ENCODE assay signal across 8 cellular contexts in genomic region chr12:7108042-7108927, GRCh38. TPM values are rescaled to one million over a fixed set of nuclear protein-coding genes. Genes with fewer than 3 reads are reported as not detected.
DNase-seq lines count a peak whose midpoint lies in the region; ATAC-seq, FAIRE-seq and TF ChIP-seq lines count a peak whose summit lies in the region.

No MANE protein-coding gene starts in this region.

- H3K9me3 ChIP-seq in SK-N-SH, result 0 out of 2 replicates have a peak, but pooled peaks cover 6% of the 10 kb centered on the region
- H3K9me3 ChIP-seq in heart right ventricle, result peaks cover 0 to 13% (median 3%) of the 10 kb centered on the region in 11 donors

- H2AFZ ChIP-seq in SK-N-SH (ENCODE audit: low read depth), result 0 out of 2 replicates have a peak overlapping the region, but pooled peaks have one; percentile 58

- no peak for FAIRE-seq in D721Med (lab: Jason Lieb, UNC)

- CTCF ChIA-PET in SK-N-SH (lab: Yijun Ruan, JAX), result interaction anchor here (0.7 to 3.9 kb wide), 22 partner anchors 8 to 182 kb away, joined by 3 to 28 read pairs (median 4); partner anchors contain the start of genes C12orf57, C1R, C1S and LPCAT3

- H3K36me3 Mint-ChIP-seq in activated naive CD4-positive, alpha-beta T cell treated with anti-CD3 and anti-CD28 coated beads, Interleukin-2, amount 50 U/mL, for 72 hours, result peaks cover 21 to 35% of the 10 kb centered on the region in 2 donors

- H4K20me1 ChIP-seq in SK-N-SH (ENCODE audit: insufficient read depth), result no peaks in the 10 kb centered on the region

- peak overlapping the region; percentile 80 for H3K4me2 ChIP-seq in SK-N-SH

- peaks cover 10 to 11% of the 10 kb centered on the region in 2 donors for H3K9me3 Mint-ChIP-seq in activated naive CD4-positive, alpha-beta T cell treated with anti-CD3 and anti-CD28 coated beads, Interleukin-2, amount 50 U/mL, for 72 hours

- H3K4me3 ChIP-seq in SK-N-SH (ENCODE audit: low read depth in 2 of 2, low read length in 1 of 2) (peak overlapping the region; percentile 55 to 56), heart right ventricle (peak overlapping the region in 9 of 10 donors; percentile 41 to 70 (median 63))

- intact Hi-C loops in heart right ventricle (cut with DNase I), result loop anchor here in 5 of 10 donors (2.0 to 10.0 kb wide), 4 partner anchors 46 to 163 kb away; partner anchors contain the start of genes C1S (in 4 of the 5), C12orf57 (in 1 of the 5) and RNU7-1 (in 1 of the 5)

- no peaks in the 10 kb centered on the region for H3F3A ChIP-seq in SK-N-SH (replicated peaks; ENCODE audit: insufficient read depth)

- TF ChIP-seq EP300 in SK-N-SH (IDR thresholded peaks at IDR 0.05; ENCODE audit: borderline replicate concordance in 1 of 2, low read depth in 1 of 2, low read length in 1 of 2), result no peak

- H3K79me2 ChIP-seq in SK-N-SH (ENCODE audit: insufficient read depth), result no peaks in the 10 kb centered on the region

- peak overlapping the region; percentile 83 for H3K9ac ChIP-seq in SK-N-SH

- no peaks in the 10 kb centered on the region for H3K9me2 ChIP-seq in SK-N-SH

- H3K4me1 ChIP-seq in SK-N-SH (ENCODE audit: control insufficient read depth in 1 of 2, insufficient read depth in 2 of 2, low read depth in 1 of 2, low read length in 1 of 2) (peaks cover 0 to 19% of the 10 kb centered on the region in 2 experiments; a peak in 2 of 4 replicates), heart right ventricle (peaks cover 0 to 39% (median 12%) of the 10 kb centered on the region in 9 donors)

- H3K27me3 ChIP-seq in SK-N-SH (ENCODE audit: insufficient read depth) (no peaks in the 10 kb centered on the region), heart right ventricle (no peaks in the 10 kb centered on the region)

- TF ChIP-seq CTCF in D721Med (IDR thresholded peaks at IDR 0.05; ENCODE audit: insufficient read depth, missing control alignments) (no peak), SK-N-SH (IDR thresholded peaks at IDR 0.05) (no peak), heart right ventricle (IDR thresholded peaks at IDR 0.05) (no peak)

- TF ChIP-seq RAD21 in SK-N-SH (IDR thresholded peaks at IDR 0.05; ENCODE audit: low read length), result no peak

- H3K36me3 ChIP-seq in SK-N-SH (replicated peaks in 1 of 2; ENCODE audit: control insufficient read depth in 1 of 2, insufficient read depth in 2 of 2, low read length in 1 of 2) (peaks cover 0 to 5% of the 10 kb centered on the region in 2 experiments), heart right ventricle (peaks cover 0 to 25% (median 0%) of the 10 kb centered on the region in 9 donors)

- POLR2A ChIA-PET in SK-N-SH (lab: Yijun Ruan, JAX), result interaction anchor here (0.5 to 2.7 kb wide), 4 partner anchors 16 to 954 kb away, joined by 3 to 20 read pairs (median 4); partner anchors contain the start of genes C12orf57 and RNU7-1

- DNase-seq in D721Med (ENCODE audit: insufficient read length, low spot score) (peak; percentile 5), HK-2 (ENCODE audit: unreplicated experiment) (peak; percentile 88), SK-N-SH (peak; percentile 70), heart right ventricle (peak; percentile 54 to 78), retina (peak; percentile 80), NCI-H1694 treated with DMSO at 0.1 percent for 48 hours (lab: John Stamatoyannopoulos, UW) (no peak)
- DNase-seq in activated naive CD4-positive, alpha-beta T cell treated with anti-CD3 and anti-CD28 coated beads, Interleukin-2, amount 50 U/mL, for 72 hours (ENCODE audit: low spot score in 2 of 2), result peak; percentile 79 to 80

- H3K27ac ChIP-seq in SK-N-SH (ENCODE audit: low read depth in 2 of 2, low read length in 1 of 2), result peak overlapping the region; percentile 61 to 83; a peak in 3 of 4 replicates
- peak overlapping the region; percentile 70 to 98 (median 89) for H3K27ac ChIP-seq in heart right ventricle

- WGBS in SK-N-SH (ENCODE audit: low lambda C conversion rate), result 25% methylated on average over 14 of the region's 33 CpGs
- 15 to 19% methylated on average over 33 of the region's 33 CpGs for WGBS in heart right ventricle, 2 donors

- H3K27ac Mint-ChIP-seq in activated naive CD4-positive, alpha-beta T cell treated with anti-CD3 and anti-CD28 coated beads, Interleukin-2, amount 50 U/mL, for 72 hours, result peak overlapping the region; percentile 93 to 96

- ATAC-seq in GM19455 (IDR thresholded peaks at IDR 0.05; ENCODE audit: unreplicated experiment), result peak; percentile 88
- peak; percentile 94 to 95 for ATAC-seq in activated naive CD4-positive, alpha-beta T cell treated with anti-CD3 and anti-CD28 coated beads, Interleukin-2, amount 50 U/mL, for 72 hours
- ATAC-seq in heart right ventricle, result peak; percentile 80 to 93 (median 88)

TF ChIP-seq in SK-N-SH, 30 proteins besides CTCF, POLR2A, EP300 and RAD21:
- TF ChIP-seq POLR2AphosphoS5 (IDR thresholded peaks at IDR 0.05; ENCODE audit: low read depth, low read length) (0 out of 2 replicates have a peak, but pooled peaks have one; percentile 25), MAX (IDR thresholded peaks at IDR 0.05; ENCODE audit: low read depth) (peak; percentile 51; the same call in 1 of the 2 replicates), TCF12 (IDR thresholded peaks at IDR 0.05) (no peak), YY1 (IDR thresholded peaks at IDR 0.05; ENCODE audit: low read depth) (0 out of 2 replicates have a peak, but pooled peaks have one; percentile 22), CHD2 (IDR thresholded peaks at IDR 0.05; ENCODE audit: low read length, partially characterized antibody) (peak; percentile 69), ELF1 (IDR thresholded peaks at IDR 0.05) (no peak)
- TF ChIP-seq, protein P1, sequence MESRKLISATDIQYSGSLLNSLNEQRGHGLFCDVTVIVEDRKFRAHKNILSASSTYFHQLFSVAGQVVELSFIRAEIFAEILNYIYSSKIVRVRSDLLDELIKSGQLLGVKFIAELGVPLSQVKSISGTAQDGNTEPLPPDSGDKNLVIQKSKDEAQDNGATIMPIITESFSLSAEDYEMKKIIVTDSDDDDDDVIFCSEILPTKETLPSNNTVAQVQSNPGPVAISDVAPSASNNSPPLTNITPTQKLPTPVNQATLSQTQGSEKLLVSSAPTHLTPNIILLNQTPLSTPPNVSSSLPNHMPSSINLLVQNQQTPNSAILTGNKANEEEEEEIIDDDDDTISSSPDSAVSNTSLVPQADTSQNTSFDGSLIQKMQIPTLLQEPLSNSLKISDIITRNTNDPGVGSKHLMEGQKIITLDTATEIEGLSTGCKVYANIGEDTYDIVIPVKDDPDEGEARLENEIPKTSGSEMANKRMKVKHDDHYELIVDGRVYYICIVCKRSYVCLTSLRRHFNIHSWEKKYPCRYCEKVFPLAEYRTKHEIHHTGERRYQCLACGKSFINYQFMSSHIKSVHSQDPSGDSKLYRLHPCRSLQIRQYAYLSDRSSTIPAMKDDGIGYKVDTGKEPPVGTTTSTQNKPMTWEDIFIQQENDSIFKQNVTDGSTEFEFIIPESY (IDR thresholded peaks at IDR 0.05; ENCODE audit: borderline replicate concordance, low read depth), result peak; percentile 42; the same call in 1 of the 2 replicates

RNA-seq across cellular contexts. Expression of gene C1RL, which starts 0.7 kb away (rescaled TPM):
- 8.3 and 9.5 TPM in 2 replicates for polyA plus RNA-seq in SK-N-SH (2012; rRNA removed)
- polyA plus RNA-seq in SK-N-SH (2012; cell fraction: cytosol; rRNA removed), result 6.2 and 6.7 TPM in 2 replicates
- polyA plus RNA-seq in SK-N-SH (2012; cell fraction: nucleus; rRNA removed), result 19.7 and 20.2 TPM in 2 replicates
- 10 to 100 TPM; 18.6 to 21.8 TPM for total RNA-seq in activated naive CD4-positive, alpha-beta T cell treated with anti-CD3 and anti-CD28 coated beads, Interleukin-2, amount 50 U/mL, for 72 hours
- total RNA-seq in heart right ventricle, result 10 to 100 TPM in 3 of 10 donors, 1 to 10 TPM in 7; 4.5 to 24.9 (median 7.5) TPM
- 10 to 100 TPM in 1 of 2 donors, 1 to 10 TPM in 1; 8.3 to 22.3 TPM for polyA plus RNA-seq in heart right ventricle

RNA-seq across cellular contexts. Expression of gene C1R, which starts 16.0 kb away (rescaled TPM):
- polyA plus RNA-seq in SK-N-SH (2012; rRNA removed) (18.7 and 20.1 TPM in 2 replicates), heart right ventricle (100 to 1,000 TPM in 1 of 2 donors, 10 to 100 TPM in 1; 73.0 to 209 TPM)
- 10.1 and 14.5 TPM in 2 replicates for polyA plus RNA-seq in SK-N-SH (2012; cell fraction: cytosol; rRNA removed)
- 16.0 and 22.2 TPM in 2 replicates for polyA plus RNA-seq in SK-N-SH (2012; cell fraction: nucleus; rRNA removed)
- total RNA-seq in activated naive CD4-positive, alpha-beta T cell treated with anti-CD3 and anti-CD28 coated beads, Interleukin-2, amount 50 U/mL, for 72 hours, result 1 to 10 TPM; 3.9 to 5.6 TPM
- total RNA-seq in heart right ventricle, result 100 to 1,000 TPM in 4 of 10 donors, 10 to 100 TPM in 6; 19.9 to 238 (median 59.0) TPM

RNA-seq across cellular contexts. Expression of gene RBP5, which starts 20.4 kb away (rescaled TPM):
- polyA plus RNA-seq in SK-N-SH (2012; rRNA removed) (0.06 and 0.12 TPM in 2 replicates), heart right ventricle (1 to 10 TPM in 1 of 2 donors, under 1 TPM in 1; 0.66 to 1.8 TPM)
- polyA plus RNA-seq in SK-N-SH (2012; cell fraction: cytosol; rRNA removed), result 0.08 and 0.22 TPM in 2 replicates
- 0.70 and 0.79 TPM in 2 replicates for polyA plus RNA-seq in SK-N-SH (2012; cell fraction: nucleus; rRNA removed)
- not detected for total RNA-seq in activated naive CD4-positive, alpha-beta T cell treated with anti-CD3 and anti-CD28 coated beads, Interleukin-2, amount 50 U/mL, for 72 hours
- total RNA-seq in heart right ventricle, result 1 to 10 TPM in 1 of 10 donors, under 1 TPM in 3, not detected in 6; 0.34 to 3.2 (median 0.56) TPM

RNA-seq across cellular contexts. Expression of gene CLSTN3, which starts 21.9 kb away (rescaled TPM):
- polyA plus RNA-seq in SK-N-SH (2012; rRNA removed) (12.7 and 12.9 TPM in 2 replicates), heart right ventricle (1 to 10 TPM; 3.9 to 6.8 TPM)
- 7.2 and 8.7 TPM in 2 replicates for polyA plus RNA-seq in SK-N-SH (2012; cell fraction: cytosol; rRNA removed)
- 34.7 and 40.9 TPM in 2 replicates for polyA plus RNA-seq in SK-N-SH (2012; cell fraction: nucleus; rRNA removed)
- 10 to 100 TPM; 36.8 to 57.0 TPM for total RNA-seq in activated naive CD4-positive, alpha-beta T cell treated with anti-CD3 and anti-CD28 coated beads, Interleukin-2, amount 50 U/mL, for 72 hours
- 10 to 100 TPM in 2 of 10 donors, 1 to 10 TPM in 8; 3.7 to 16.8 (median 6.0) TPM for total RNA-seq in heart right ventricle

RNA-seq across cellular contexts. Expression of gene C1S, which starts 47.8 kb away (rescaled TPM):
- polyA plus RNA-seq in SK-N-SH (2012; rRNA removed) (14.5 and 19.3 TPM in 2 replicates), heart right ventricle (10 to 100 TPM; 53.4 to 64.9 TPM)
- 14.1 and 14.8 TPM in 2 replicates for polyA plus RNA-seq in SK-N-SH (2012; cell fraction: cytosol; rRNA removed)
- polyA plus RNA-seq in SK-N-SH (2012; cell fraction: nucleus; rRNA removed), result 17.6 and 29.5 TPM in 2 replicates
- 10 to 100 TPM in 1 of 2 donors, 1 to 10 TPM in 1; 4.8 to 21.9 TPM for total RNA-seq in activated naive CD4-positive, alpha-beta T cell treated with anti-CD3 and anti-CD28 coated beads, Interleukin-2, amount 50 U/mL, for 72 hours
- total RNA-seq in heart right ventricle, result 100 to 1,000 TPM in 3 of 10 donors, 10 to 100 TPM in 7; 25.1 to 151 (median 51.6) TPM
